In the genomic region with DNA sequence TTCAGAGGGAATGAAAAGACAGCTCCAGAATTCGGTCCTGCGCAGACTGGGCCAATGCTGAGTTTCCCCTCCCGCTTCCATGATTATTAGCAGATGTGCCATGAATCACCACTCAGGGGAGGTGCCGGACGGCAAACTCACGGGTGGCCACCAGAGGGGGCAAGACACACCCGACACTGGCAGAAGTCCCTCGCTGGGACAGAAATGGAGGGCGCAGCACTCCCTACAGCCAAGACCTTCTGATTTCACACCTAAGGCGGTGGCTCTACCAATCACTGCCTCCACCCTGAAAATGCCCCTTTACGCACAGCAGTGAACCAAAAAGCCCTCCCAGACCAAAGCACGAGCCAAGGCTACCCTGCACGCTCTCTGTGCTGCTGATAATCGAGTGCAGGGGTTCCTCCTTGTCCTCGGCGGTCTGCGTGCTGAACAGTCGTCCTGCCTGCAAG, we compare ENCODE assay signal across 8 cellular contexts. TPM values are rescaled to one million over a fixed set of nuclear protein-coding genes. Genes with fewer than 3 reads are reported as not detected.
DNase-seq lines count a peak whose midpoint lies in the region; ATAC-seq and TF ChIP-seq lines count a peak whose summit lies in the region.

No MANE protein-coding gene starts in this region.

- DNase-seq in AG10803 (ENCODE audit: low read depth) (peak; percentile 95), M059J (ENCODE audit: low read depth) (peak; percentile 86), SK-MEL-5 (ENCODE audit: low read depth, low spot score) (peak; percentile 86), foreskin melanocyte (peak; percentile 72), non-pigmented ciliary epithelial cell (ENCODE audit: low read depth) (peak; percentile 77)
- peak; percentile 42 to 75 (median 64) for DNase-seq in activated naive CD4-positive, alpha-beta T cell (lab: John Stamatoyannopoulos, UW)

- in situ Hi-C loops in SK-MEL-5 (cut with HindIII; ENCODE audit: low pct_unique_long_range_greater_than_20kb, low sequenced_read_pairs) = no loop called here

- peaks cover 11 to 23% of the 10 kb centered on the region in 2 donors for H3K36me3 ChIP-seq in stomach smooth muscle (ENCODE audit: control insufficient read depth in 2 of 2, insufficient read depth in 2 of 2, low read length in 2 of 2)

- peaks cover 14% of the 10 kb centered on the region for H3K4me1 ChIP-seq in stomach smooth muscle (ENCODE audit: control insufficient read depth, insufficient read depth, low read length)

- peak overlapping the region; percentile 7 to 73 for H3K9ac ChIP-seq in stomach smooth muscle (ENCODE audit: low read length in 2 of 2)

- H3K4me3 ChIP-seq in AG10803 (ENCODE audit: low read length) = peak overlapping the region; percentile 56
- H3K4me3 ChIP-seq in stomach smooth muscle (ENCODE audit: low read length in 2 of 2) = peak overlapping the region; percentile 70 to 74

- peak; percentile 89 for TF ChIP-seq CTCF in AG10803 (conservative IDR thresholded peaks at IDR 0.05; ENCODE audit: low read length)

- peak overlapping the region; percentile 46 for H3K27ac ChIP-seq in stomach smooth muscle (ENCODE audit: low read length)

- H3K9me3 ChIP-seq in stomach smooth muscle (ENCODE audit: control insufficient read depth in 2 of 2, low read length in 2 of 2) = no peaks in the 10 kb centered on the region

- peak; percentile 64 for ATAC-seq in GM19397 (IDR thresholded peaks at IDR 0.05; ENCODE audit: unreplicated experiment)

- no peaks in the 10 kb centered on the region for H3K27me3 ChIP-seq in stomach smooth muscle (ENCODE audit: control insufficient read depth in 1 of 2, insufficient read depth in 2 of 2, low read length in 2 of 2)

RNA-seq across cellular contexts. Expression of a gene that starts 26.8 kb away (rescaled TPM):
- 50.5 and 66.9 TPM in 2 replicates for total RNA-seq in M059J (2014; rRNA removed; shearing (Covaris generic))
- total RNA-seq in SK-MEL-5 (2014; rRNA removed; shearing (Covaris generic)) = 98.7 and 105 TPM in 2 replicates
- polyA plus RNA-seq in SK-MEL-5 (2015; cell fraction: cytosol; rRNA removed) = 176 and 187 TPM in 2 replicates
- 165 and 201 TPM in 2 replicates for polyA plus RNA-seq in SK-MEL-5 (2015; cell fraction: nucleus; rRNA removed)

RNA-seq across cellular contexts. Expression of a gene that starts 36.0 kb away (rescaled TPM):
- 8.3 and 21.1 TPM in 2 replicates for total RNA-seq in M059J (2014; rRNA removed; shearing (Covaris generic))
- 3.6 and 3.9 TPM in 2 replicates for total RNA-seq in SK-MEL-5 (2014; rRNA removed; shearing (Covaris generic))
- 2.7 and 4.1 TPM in 2 replicates for polyA plus RNA-seq in SK-MEL-5 (2015; cell fraction: cytosol; rRNA removed)
- 28.5 and 28.8 TPM in 2 replicates for polyA plus RNA-seq in SK-MEL-5 (2015; cell fraction: nucleus; rRNA removed)

Comparison
In these comparisons a context has a peak if more than half of its experiments do, and no peak if none do; other contexts are left out.
1. Peak in every context shown above with its lines: DNase-seq, ATAC-seq, H3K4me3 ChIP-seq and H3K27ac ChIP-seq.